In the genomic region with DNA sequence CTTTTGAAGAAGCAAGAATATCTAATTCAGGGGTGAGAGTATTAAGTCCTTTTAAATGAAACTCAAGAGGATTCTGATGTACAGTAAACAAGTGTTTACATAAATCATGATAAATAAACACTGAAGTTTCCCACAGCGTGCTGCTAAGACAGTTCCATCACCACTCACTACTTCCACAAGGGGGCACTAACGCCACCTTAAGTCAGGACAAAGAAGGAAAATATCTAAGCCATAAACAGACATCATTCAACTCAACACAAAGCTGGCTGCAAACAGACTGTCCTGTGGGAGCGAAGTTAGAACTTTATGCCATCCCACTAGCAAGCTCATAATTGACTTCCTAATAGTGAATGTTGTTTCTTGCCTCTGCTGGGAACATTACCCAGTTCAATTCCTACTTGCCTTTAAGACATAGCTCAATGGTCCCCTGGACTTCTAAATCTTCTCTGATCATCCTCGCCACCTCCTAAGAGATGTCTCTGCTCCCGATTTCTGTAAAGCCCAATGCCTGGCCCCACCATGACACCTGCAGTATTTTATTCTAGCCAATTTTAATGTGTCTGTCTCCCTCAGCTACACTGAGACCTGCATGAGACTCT, we compare ENCODE assay signal across 8 cellular contexts. TPM values are rescaled to one million over a fixed set of nuclear protein-coding genes. Genes with fewer than 3 reads are reported as not detected.
DNase-seq lines count a peak whose midpoint lies in the region; ATAC-seq and TF ChIP-seq lines count a peak whose summit lies in the region.

No MANE protein-coding gene starts in this region.

- H3K79me2 ChIP-seq in DOHH2 (ENCODE audit: control insufficient read depth, low read length), result no peaks in the 10 kb centered on the region
- H3K79me2 ChIP-seq in MM.1S (ENCODE audit: low read length), result no peaks in the 10 kb centered on the region

- H4K20me1 ChIP-seq in DOHH2 (ENCODE audit: control insufficient read depth, insufficient read depth, low read depth, low read length) (no peaks in the 10 kb centered on the region), MM.1S (ENCODE audit: insufficient read depth, low read length) (no peaks in the 10 kb centered on the region)

- no peak overlapping the region for H3K4me3 Mint-ChIP-seq in activated naive CD4-positive, alpha-beta T cell treated with anti-CD3 and anti-CD28 coated beads, Interleukin-2, amount 50 U/mL, for 24 hours

- peaks cover 16% of the 10 kb centered on the region for H3K4me1 Mint-ChIP-seq in activated naive CD4-positive, alpha-beta T cell treated with anti-CD3 and anti-CD28 coated beads, Interleukin-2, amount 50 U/mL, for 24 hours

- H3F3A ChIP-seq in DOHH2 (ENCODE audit: control insufficient read depth, insufficient read depth), result no peaks in the 10 kb centered on the region
- H3F3A ChIP-seq in MM.1S (ENCODE audit: insufficient read depth, low read length), result no peaks in the 10 kb centered on the region

- ATAC-seq in GM21737 (IDR thresholded peaks at IDR 0.05; ENCODE audit: unreplicated experiment) (peak; percentile 73), Right ventricle myocardium superior (ENCODE audit: poor library complexity) (peak; percentile 83)

- H3K4me1 ChIP-seq in DOHH2 (ENCODE audit: control insufficient read depth, low read length) (no peaks in the 10 kb centered on the region), MM.1S (ENCODE audit: low read length) (no peaks in the 10 kb centered on the region)

- H3K27ac Mint-ChIP-seq in activated naive CD4-positive, alpha-beta T cell treated with anti-CD3 and anti-CD28 coated beads, Interleukin-2, amount 50 U/mL, for 24 hours, result peak overlapping the region; percentile 53

- no peak overlapping the region for H3K4me2 ChIP-seq in DOHH2 (ENCODE audit: low read length)
- H3K4me2 ChIP-seq in MM.1S (ENCODE audit: low read depth, low read length), result no peak overlapping the region

- TF ChIP-seq CTCF in DOHH2 (IDR thresholded peaks at IDR 0.05; ENCODE audit: low read depth, low read length, poor library complexity, severe bottlenecking) (peak; percentile 73), MM.1S (IDR thresholded peaks at IDR 0.05; ENCODE audit: low read length) (peak; percentile 83)

- H3K27ac ChIP-seq in DOHH2 (ENCODE audit: low read depth, low read length) (no peak overlapping the region), MM.1S (ENCODE audit: low read length) (no peak overlapping the region), SK-N-MC (peak overlapping the region; percentile 20; the same call in 1 of the 2 replicates)

- peak; percentile 77 for DNase-seq in MM.1S
- DNase-seq in SK-N-MC (ENCODE audit: low read depth, low spot score), result peak; percentile 81
- no peak for DNase-seq in Right ventricle myocardium superior
- DNase-seq in retina, result peak; percentile 67
- DNase-seq in NCI-H524 treated with DMSO at 0.1 percent for 48 hours (lab: John Stamatoyannopoulos, UW), result no peak

- no peaks in the 10 kb centered on the region for H3K9me2 ChIP-seq in DOHH2 (replicated peaks; ENCODE audit: control insufficient read depth, low read length)
- H3K9me2 ChIP-seq in MM.1S (replicated peaks; ENCODE audit: insufficient read depth, low read length), result no peaks in the 10 kb centered on the region

- H3K36me3 Mint-ChIP-seq in activated naive CD4-positive, alpha-beta T cell treated with anti-CD3 and anti-CD28 coated beads, Interleukin-2, amount 50 U/mL, for 24 hours, result peaks cover 6% of the 10 kb centered on the region

- H3K27me3 ChIP-seq in DOHH2 (ENCODE audit: control insufficient read depth, low read length) (no peaks in the 10 kb centered on the region; the same call in 1 of the 2 replicates), MM.1S (replicated peaks; ENCODE audit: insufficient read depth, low read length) (no peaks in the 10 kb centered on the region)

- H3K9ac ChIP-seq in MM.1S (ENCODE audit: low read length), result no peak overlapping the region
- no peak overlapping the region for H3K9ac ChIP-seq in SK-N-MC (ENCODE audit: insufficient read length)

- H3K36me3 ChIP-seq in DOHH2 (ENCODE audit: control insufficient read depth, low read length) (no peaks in the 10 kb centered on the region), MM.1S (replicated peaks; ENCODE audit: insufficient read depth, low read length) (no peaks in the 10 kb centered on the region), SK-N-MC (ENCODE audit: insufficient read depth, low read length) (peaks cover 26% of the 10 kb centered on the region)

- no peaks in the 10 kb centered on the region for H3K9me3 Mint-ChIP-seq in activated naive CD4-positive, alpha-beta T cell treated with anti-CD3 and anti-CD28 coated beads, Interleukin-2, amount 50 U/mL, for 24 hours

- H3K9me3 ChIP-seq in DOHH2 (ENCODE audit: control insufficient read depth, insufficient read depth, low read length), result no peaks in the 10 kb centered on the region
- no peaks in the 10 kb centered on the region for H3K9me3 ChIP-seq in MM.1S (replicated peaks; ENCODE audit: insufficient read depth, low read length)
- no peaks in the 10 kb centered on the region for H3K9me3 ChIP-seq in SK-N-MC (ENCODE audit: low read depth, low read length)

- no peak overlapping the region for H3K4me3 ChIP-seq in DOHH2 (ENCODE audit: low read length)
- H3K4me3 ChIP-seq in MM.1S (ENCODE audit: low read length), result no peak overlapping the region
- no peak overlapping the region for H3K4me3 ChIP-seq in SK-N-MC

- no peak overlapping the region for H2AFZ ChIP-seq in MM.1S (ENCODE audit: low read length)

- intact Hi-C loops in Right ventricle myocardium superior (cut with DNase I), result no loop called here

- no peaks in the 10 kb centered on the region for H3K27me3 Mint-ChIP-seq in activated naive CD4-positive, alpha-beta T cell treated with anti-CD3 and anti-CD28 coated beads, Interleukin-2, amount 50 U/mL, for 24 hours

RNA-seq across cellular contexts. Expression of a gene that starts 36.5 kb away (rescaled TPM):
- total RNA-seq in Right ventricle myocardium superior, result 33.9 TPM

RNA-seq across cellular contexts. Expression of a gene that starts 45.4 kb away (rescaled TPM):
- total RNA-seq in Right ventricle myocardium superior, result 6.0 TPM

RNA-seq across cellular contexts. Expression of a gene that starts 48.6 kb away (rescaled TPM):
- total RNA-seq in Right ventricle myocardium superior, result 10.8 TPM

Comparison
In these comparisons a context has a peak if more than half of its experiments do, and no peak if none do; other contexts are left out.
1. DNase-seq: peak in MM.1S (single experiment), SK-N-MC (single experiment) and retina (single experiment); none in Right ventricle myocardium superior (single experiment) and NCI-H524 treated with DMSO at 0.1 percent for 48 hours (single experiment).